ENCODE assay signal across 4 cellular contexts in the genomic region with DNA sequence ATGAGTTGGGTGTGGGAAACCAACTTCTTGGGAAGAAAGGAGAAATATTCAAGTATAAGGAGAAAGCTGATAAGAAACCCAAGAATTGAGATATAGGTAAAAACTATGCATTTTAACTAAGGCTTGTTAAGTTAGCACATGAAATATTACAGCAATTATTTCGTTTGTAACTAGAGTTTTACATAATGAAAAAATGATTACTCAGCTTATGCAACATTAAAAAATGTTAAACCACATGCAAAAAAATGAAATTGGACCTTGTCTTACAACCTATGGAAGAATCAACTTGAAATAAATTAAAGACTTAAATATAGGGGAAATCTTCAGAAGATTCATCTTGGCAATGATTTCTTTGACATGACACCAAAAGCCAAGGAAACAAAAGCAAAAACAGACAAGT.
TF ChIP-seq lines count a peak whose summit lies in the region.

No MANE protein-coding gene starts in this region.

TF ChIP-seq in HepG2, 621 proteins besides CTCF, POLR2A, EP300 and RAD21:
- TF ChIP-seq ZNF292 (CRISPR knock-in tag; IDR thresholded peaks at IDR 0.05; ENCODE audit: borderline replicate concordance, low read depth) (no peak), MAFK (conservative IDR thresholded peaks at IDR 0.05 in 1 of 2, IDR thresholded peaks at IDR 0.05 in 1 of 2; ENCODE audit: low read length in 2 of 2) (peak; percentile 49 to 74; a peak in 3 of 4 replicates), MAFF (IDR thresholded peaks at IDR 0.05; ENCODE audit: low read depth, low read length) (peak; percentile 57; the same call in 1 of the 2 replicates)

TF ChIP-seq in A549, 52 proteins besides CTCF, POLR2A, EP300 and RAD21:
- TF ChIP-seq MAFK (IDR thresholded peaks at IDR 0.05; ENCODE audit: partially characterized antibody) (peak; percentile 60), HOXB5 (CRISPR knock-in tag; IDR thresholded peaks at IDR 0.05) (no peak)

TF ChIP-seq in IMR-90, 13 proteins besides CTCF, POLR2A, EP300 and RAD21:
- peak; percentile 45 for TF ChIP-seq MAFK (IDR thresholded peaks at IDR 0.05; ENCODE audit: low read depth, low read length)
- TF ChIP-seq, protein P1, sequence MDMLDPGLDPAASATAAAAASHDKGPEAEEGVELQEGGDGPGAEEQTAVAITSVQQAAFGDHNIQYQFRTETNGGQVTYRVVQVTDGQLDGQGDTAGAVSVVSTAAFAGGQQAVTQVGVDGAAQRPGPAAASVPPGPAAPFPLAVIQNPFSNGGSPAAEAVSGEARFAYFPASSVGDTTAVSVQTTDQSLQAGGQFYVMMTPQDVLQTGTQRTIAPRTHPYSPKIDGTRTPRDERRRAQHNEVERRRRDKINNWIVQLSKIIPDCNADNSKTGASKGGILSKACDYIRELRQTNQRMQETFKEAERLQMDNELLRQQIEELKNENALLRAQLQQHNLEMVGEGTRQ (IDR thresholded peaks at IDR 0.05; ENCODE audit: low read depth, low read length), result no peak

TF ChIP-seq in K562, 482 proteins besides CTCF, POLR2A, EP300 and RAD21:
- TF ChIP-seq, protein P2, sequence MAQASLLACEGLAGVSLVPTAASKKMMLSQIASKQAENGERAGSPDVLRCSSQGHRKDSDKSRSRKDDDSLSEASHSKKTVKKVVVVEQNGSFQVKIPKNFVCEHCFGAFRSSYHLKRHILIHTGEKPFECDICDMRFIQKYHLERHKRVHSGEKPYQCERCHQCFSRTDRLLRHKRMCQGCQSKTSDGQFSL (CRISPR knock-in tag; IDR thresholded peaks at IDR 0.05), result no peak
- TF ChIP-seq, protein P2 (tag; IDR thresholded peaks at IDR 0.05), result no peak
- TF ChIP-seq SP2 (IDR thresholded peaks at IDR 0.05; ENCODE audit: extremely low read depth, low read depth, low read length, poor library complexity, severe bottlenecking), result no peak
- TF ChIP-seq HCFC1 (IDR thresholded peaks at IDR 0.05; ENCODE audit: low read depth, low read length), result no peak
- TF ChIP-seq MAFG (tag; conservative IDR thresholded peaks at IDR 0.05), result 0 out of 2 replicates have a peak, but pooled peaks have one; percentile 27
- TF ChIP-seq TSC22D4 (tag; IDR thresholded peaks at IDR 0.05), result no peak
- no peak for TF ChIP-seq XRCC4 (IDR thresholded peaks at IDR 0.05; ENCODE audit: extremely low read depth, insufficient read depth, insufficient read length)
- peak; percentile 79 for TF ChIP-seq ZNF316 (IDR thresholded peaks at IDR 0.05)
- no peak for TF ChIP-seq ESRRB (CRISPR knock-in tag; IDR thresholded peaks at IDR 0.05; ENCODE audit: borderline replicate concordance)
- TF ChIP-seq HDAC2 (IDR thresholded peaks at IDR 0.05), result no peak
- TF ChIP-seq ZNF12 (CRISPR knock-in tag; IDR thresholded peaks at IDR 0.05), result no peak
- no peak for TF ChIP-seq MBD2 (IDR thresholded peaks at IDR 0.05; ENCODE audit: borderline replicate concordance, low read depth)
- peak; percentile 47; the same call in 1 of the 2 replicates for TF ChIP-seq C11orf30 (IDR thresholded peaks at IDR 0.05; ENCODE audit: low read depth)
- TF ChIP-seq PHF21A (IDR thresholded peaks at IDR 0.05; ENCODE audit: borderline replicate concordance, low read depth), result no peak
- TF ChIP-seq, protein P3, sequence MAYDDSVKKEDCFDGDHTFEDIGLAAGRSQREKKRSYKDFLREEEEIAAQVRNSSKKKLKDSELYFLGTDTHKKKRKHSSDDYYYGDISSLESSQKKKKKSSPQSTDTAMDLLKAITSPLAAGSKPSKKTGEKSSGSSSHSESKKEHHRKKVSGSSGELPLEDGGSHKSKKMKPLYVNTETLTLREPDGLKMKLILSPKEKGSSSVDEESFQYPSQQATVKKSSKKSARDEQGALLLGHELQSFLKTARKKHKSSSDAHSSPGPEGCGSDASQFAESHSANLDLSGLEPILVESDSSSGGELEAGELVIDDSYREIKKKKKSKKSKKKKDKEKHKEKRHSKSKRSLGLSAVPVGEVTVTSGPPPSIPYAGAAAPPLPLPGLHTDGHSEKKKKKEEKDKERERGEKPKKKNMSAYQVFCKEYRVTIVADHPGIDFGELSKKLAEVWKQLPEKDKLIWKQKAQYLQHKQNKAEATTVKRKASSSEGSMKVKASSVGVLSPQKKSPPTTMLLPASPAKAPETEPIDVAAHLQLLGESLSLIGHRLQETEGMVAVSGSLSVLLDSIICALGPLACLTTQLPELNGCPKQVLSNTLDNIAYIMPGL (CRISPR knock-in tag; IDR thresholded peaks at IDR 0.05), result no peak
- TF ChIP-seq KLF16 (IDR thresholded peaks at IDR 0.05), result no peak
